9 cellular contexts compared by ENCODE assay signal in the genomic region with DNA sequence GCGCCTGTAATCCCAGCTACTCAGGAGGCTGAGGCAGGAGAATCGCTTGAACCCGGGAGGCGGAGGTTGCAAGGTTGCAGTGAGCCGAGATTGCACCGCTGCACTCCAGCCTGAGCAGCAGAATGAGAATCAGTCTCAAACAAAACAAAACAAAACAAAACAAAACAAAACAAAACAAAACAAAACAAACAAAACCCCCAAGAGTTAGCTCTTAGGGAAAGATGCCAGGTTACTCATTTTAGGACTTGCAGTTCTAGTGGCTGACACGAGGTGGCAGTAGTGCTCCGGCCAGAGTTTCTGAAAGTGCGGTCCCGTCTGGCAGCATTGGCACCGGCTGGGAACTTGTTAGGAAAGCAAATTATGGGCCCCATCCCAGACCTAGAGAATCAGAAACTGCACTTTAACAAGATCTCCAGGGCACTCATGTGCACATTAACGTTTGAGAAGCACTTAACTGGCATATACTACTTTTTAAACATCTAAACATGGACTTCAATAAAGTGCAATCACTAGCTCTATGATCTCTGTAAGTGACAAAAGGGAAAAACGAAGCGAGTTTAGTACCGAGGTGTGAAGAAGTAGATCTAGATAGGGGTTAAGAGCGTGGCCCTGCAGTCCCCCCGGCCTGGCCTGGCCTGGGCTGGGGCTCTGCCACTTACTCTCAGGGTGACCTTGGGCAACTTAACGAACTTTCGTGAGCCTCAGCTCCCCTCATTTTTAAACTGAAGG. TPM values are rescaled to one million over a fixed set of nuclear protein-coding genes. Genes with fewer than 3 reads are reported as not detected.
DNase-seq lines count a peak whose midpoint lies in the region; ATAC-seq and TF ChIP-seq lines count a peak whose summit lies in the region.
"Had no signal": no experiment of that assay in that cellular context is flagged by ENCODE, and none has a peak within 500 bp of the region (broad histone marks: within the 10 kb centered on the region; RNA-seq: fewer than 3 reads in every experiment).

No MANE protein-coding gene starts in this region.

- H3K9ac ChIP-seq in Karpas-422 (ENCODE audit: low read length) (no peak overlapping the region), SU-DHL-6 (ENCODE audit: low read length) (no peak overlapping the region)

- peak; percentile 31 for ATAC-seq in activated naive CD8-positive, alpha-beta T cell treated with anti-CD3 and anti-CD28 coated beads, Interleukin-2, amount 10 ng/mL, durations not matched to agents 7 days and 5 days (ENCODE audit: low read depth)
- peak; percentile 49 to 85 (median 72) for ATAC-seq in heart right ventricle
- peak; percentile 83 for ATAC-seq in aorta (ENCODE audit: low FRiP score)
- no peak for ATAC-seq in GM18867 (IDR thresholded peaks at IDR 0.05; ENCODE audit: unreplicated experiment)

- TF ChIP-seq CTCF in SU-DHL-6 (IDR thresholded peaks at IDR 0.05; ENCODE audit: insufficient read depth, low read length, poor library complexity, severe bottlenecking): peak; percentile 82
- TF ChIP-seq CTCF in heart right ventricle (IDR thresholded peaks at IDR 0.05): peak; percentile 91 to 98 (median 97)

- H3K36me3 ChIP-seq in Karpas-422 (ENCODE audit: insufficient read depth, low read length) (no peaks in the 10 kb centered on the region), SU-DHL-6 (ENCODE audit: low read length) (no peaks in the 10 kb centered on the region), heart right ventricle (no peaks in the 10 kb centered on the region), aorta (ENCODE audit: control insufficient read depth in 1 of 2, insufficient read depth in 2 of 2, low read length in 1 of 2) (no peaks in the 10 kb centered on the region)

- no peaks in the 10 kb centered on the region for H3K79me2 ChIP-seq in Karpas-422 (ENCODE audit: low read length)
- no peaks in the 10 kb centered on the region for H3K79me2 ChIP-seq in SU-DHL-6 (ENCODE audit: insufficient read depth, low read length)

- H3K27me3 Mint-ChIP-seq in activated naive CD8-positive, alpha-beta T cell treated with anti-CD3 and anti-CD28 coated beads, Interleukin-2, amount 10 ng/mL, durations not matched to agents 7 days and 5 days: peaks cover 13% of the 10 kb centered on the region

- WGBS in heart right ventricle, 2 donors: 38% methylated on average over 19 of the region's 19 CpGs
- WGBS in aorta, 2 donors: 48% methylated on average over 19 of the region's 19 CpGs

- DNase-seq in DMS53 (lab: John Stamatoyannopoulos, UW) (peak; percentile 70), Karpas-422 (peak; percentile 85), heart right ventricle (peak; percentile 77 to 81), renal cortical epithelial cell (ENCODE audit: low read depth) (peak; percentile 36), aorta (peak; percentile 84 to 90)
- DNase-seq in activated naive CD8-positive, alpha-beta T cell treated with anti-CD3 and anti-CD28 coated beads, Interleukin-2, amount 10 ng/mL, durations not matched to agents 7 days and 5 days: peak; percentile 81

- H3F3A ChIP-seq in SU-DHL-6 (ENCODE audit: insufficient read depth): no peaks in the 10 kb centered on the region

- H3K4me1 Mint-ChIP-seq in activated naive CD8-positive, alpha-beta T cell treated with anti-CD3 and anti-CD28 coated beads, Interleukin-2, amount 10 ng/mL, durations not matched to agents 7 days and 5 days: peaks cover 32% of the 10 kb centered on the region

- H3K9me3 ChIP-seq in Karpas-422 (ENCODE audit: low read length) (no peaks in the 10 kb centered on the region), SU-DHL-6 (ENCODE audit: insufficient read depth, low read length) (no peaks in the 10 kb centered on the region), heart right ventricle (no peaks in the 10 kb centered on the region), aorta (ENCODE audit: control insufficient read depth, low read length) (no peaks in the 10 kb centered on the region)

- peak overlapping the region; percentile 50 for H3K4me3 Mint-ChIP-seq in activated naive CD8-positive, alpha-beta T cell treated with anti-CD3 and anti-CD28 coated beads, Interleukin-2, amount 10 ng/mL, durations not matched to agents 7 days and 5 days

- H3K27me3 ChIP-seq in Karpas-422 (ENCODE audit: low read length) (no peaks in the 10 kb centered on the region), SU-DHL-6 (ENCODE audit: low read length) (no peaks in the 10 kb centered on the region), heart right ventricle (peaks cover 0 to 14% (median 0%) of the 10 kb centered on the region in 7 donors), aorta (ENCODE audit: control insufficient read depth in 1 of 2, insufficient read depth in 2 of 2, low read length in 1 of 2) (peaks cover 0 to 3% of the 10 kb centered on the region in 2 donors)

- H3K36me3 Mint-ChIP-seq in activated naive CD8-positive, alpha-beta T cell treated with anti-CD3 and anti-CD28 coated beads, Interleukin-2, amount 10 ng/mL, durations not matched to agents 7 days and 5 days: no peaks in the 10 kb centered on the region

- H3K9me3 Mint-ChIP-seq in activated naive CD8-positive, alpha-beta T cell treated with anti-CD3 and anti-CD28 coated beads, Interleukin-2, amount 10 ng/mL, durations not matched to agents 7 days and 5 days: no peaks in the 10 kb centered on the region

- H2AFZ ChIP-seq in Karpas-422 (ENCODE audit: low read length): no peak overlapping the region
- H2AFZ ChIP-seq in SU-DHL-6 (ENCODE audit: low read depth, low read length, severe bottlenecking): no peak overlapping the region

- H3K27ac ChIP-seq in Karpas-422 (ENCODE audit: low read length): no peak overlapping the region
- no peak overlapping the region for H3K27ac ChIP-seq in SU-DHL-6 (ENCODE audit: low read depth, low read length)
- peak overlapping the region; percentile 31 to 75 (median 64) for H3K27ac ChIP-seq in heart right ventricle
- no peak overlapping the region for H3K27ac ChIP-seq in aorta (ENCODE audit: low read depth in 1 of 2, low read length in 2 of 2)
- H3K27ac ChIP-seq: epithelial cell of prostate had no signal

- H3K4me3 ChIP-seq in Karpas-422 (ENCODE audit: low read length) (no peak overlapping the region), SU-DHL-6 (ENCODE audit: insufficient read depth, low read length, poor library complexity, severe bottlenecking) (no peak overlapping the region), heart right ventricle (peak overlapping the region in 3 of 10 donors; percentile 30 to 39 (median 30)), aorta (ENCODE audit: low read length in 2 of 2) (no peak overlapping the region)

- POLR2A ChIA-PET in activated naive CD8-positive, alpha-beta T cell treated with anti-CD3 and anti-CD28 coated beads, Interleukin-2, amount 10 ng/mL, durations not matched to agents 7 days and 5 days (lab: Charles Lee): interaction anchor here (1.0 to 3.7 kb wide), 13 partner anchors 24 to 217 kb away, joined by 3 to 29 read pairs (median 4); no protein-coding TSS in a partner anchor

- intact Hi-C loops in heart right ventricle (cut with DNase I) (loop anchor here (1.0 to 5.0 kb wide), 4 partner anchors 37 to 84 kb away; a partner anchor contains a TSS), aorta (cut with DNase I) (loop anchor here (1.0 to 10.0 kb wide), 3 partner anchors 84 to 530 kb away; no protein-coding TSS in a partner anchor)

- H4K20me1 ChIP-seq in Karpas-422 (ENCODE audit: insufficient read depth, low read depth, low read length) (no peaks in the 10 kb centered on the region; the same call in 1 of the 2 replicates), SU-DHL-6 (ENCODE audit: low read depth, low read length) (no peaks in the 10 kb centered on the region)

- peak overlapping the region; percentile 85 for H3K27ac Mint-ChIP-seq in activated naive CD8-positive, alpha-beta T cell treated with anti-CD3 and anti-CD28 coated beads, Interleukin-2, amount 10 ng/mL, durations not matched to agents 7 days and 5 days

- no peaks in the 10 kb centered on the region for H3K4me1 ChIP-seq in Karpas-422 (ENCODE audit: low read length)
- peaks cover 7 to 30% (median 19%) of the 10 kb centered on the region in 9 donors for H3K4me1 ChIP-seq in heart right ventricle
- H3K4me1 ChIP-seq in aorta (ENCODE audit: control insufficient read depth in 1 of 2, insufficient read depth in 2 of 2, low read length in 2 of 2): no peaks in the 10 kb centered on the region

- H3K9me2 ChIP-seq in Karpas-422 (replicated peaks; ENCODE audit: insufficient read depth, low read length) (no peaks in the 10 kb centered on the region), SU-DHL-6 (replicated peaks; ENCODE audit: insufficient read depth, low read length) (no peaks in the 10 kb centered on the region)

- H3K4me2 ChIP-seq in Karpas-422 (ENCODE audit: low read depth, low read length, poor library complexity, severe bottlenecking): no peak overlapping the region
- no peak overlapping the region for H3K4me2 ChIP-seq in SU-DHL-6 (ENCODE audit: low read depth, low read length, poor library complexity, severe bottlenecking)

RNA-seq across cellular contexts. Expression of a gene that starts 41.9 kb away (rescaled TPM):
- total RNA-seq in Karpas-422 (2014; rRNA removed; shearing (Covaris generic); ENCODE audit: low replicate concordance): not detected in 2 replicates
- total RNA-seq in activated naive CD8-positive, alpha-beta T cell treated with anti-CD3 and anti-CD28 coated beads, Interleukin-2, amount 10 ng/mL, durations not matched to agents 7 days and 5 days: 100 to 1,000 TPM; 215 to 246 TPM
- total RNA-seq in heart right ventricle (10 to 100 TPM in 8 of 10 donors, 1 to 10 TPM in 2; 8.0 to 55.4 (median 15.7) TPM), renal cortical epithelial cell (0.35 and 1.6 TPM in 2 replicates), aorta (10 to 100 TPM; 42.1 to 98.5 TPM)
- polyA plus RNA-seq in heart right ventricle (10 to 100 TPM; 11.9 to 15.3 TPM), aorta (10 to 100 TPM in 1 of 2 donors, 1 to 10 TPM in 1; 5.0 to 12.8 TPM)

Comparison
In these comparisons a context has a peak if more than half of its experiments do, and no peak if none do; other contexts are left out.
1. DNase-seq: peak in every context shown above with its lines; median percentile 87 in aorta; 85 in Karpas-422; 81 in activated naive CD8-positive, alpha-beta T cell treated with anti-CD3 and anti-CD28 coated beads, Interleukin-2, amount 10 ng/mL, durations not matched to agents 7 days and 5 days; 79 in heart right ventricle; 70 in DMS53; 36 in renal cortical epithelial cell.
2. H3K27ac ChIP-seq: peak in heart right ventricle (10 of 10); none in Karpas-422 (single experiment), SU-DHL-6 (single experiment) and aorta (0 of 2).